ENCODE assay signal across 1 cellular context in the genomic region with DNA sequence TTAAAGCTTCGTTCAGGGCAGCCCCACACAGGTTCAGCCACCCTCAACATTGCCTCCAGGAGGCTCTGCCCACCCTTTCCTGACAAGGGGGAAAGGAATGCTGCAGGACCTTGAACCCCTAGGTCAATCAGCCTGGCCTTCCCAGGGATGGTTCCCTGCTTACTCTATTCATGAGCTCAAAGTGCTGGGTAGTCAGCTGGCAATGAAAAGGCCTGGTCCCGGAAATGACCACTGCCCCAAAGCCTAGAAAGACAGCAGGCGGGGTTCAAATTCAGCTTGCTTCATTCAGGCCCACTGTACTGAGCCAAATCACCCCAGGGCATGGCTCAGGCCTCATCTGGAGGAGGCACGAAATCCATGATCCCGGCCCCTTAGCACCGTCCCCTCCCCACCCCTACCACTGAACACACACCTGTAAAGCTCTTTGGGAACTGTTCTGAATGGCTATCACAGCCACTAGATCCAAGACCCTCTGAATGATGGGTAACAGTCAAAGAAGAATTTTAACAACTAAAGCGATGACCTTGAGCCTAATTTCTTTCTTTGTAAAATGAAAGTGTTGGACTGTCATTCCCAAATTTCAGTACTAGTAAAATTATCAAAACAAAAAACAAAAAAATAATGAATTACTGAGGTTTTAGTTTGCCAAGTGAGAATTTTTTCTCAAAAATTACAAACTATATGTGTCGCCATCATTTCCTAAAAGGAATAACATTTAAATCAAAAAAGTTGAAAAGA.
TF ChIP-seq lines count a peak whose summit lies in the region.

No MANE protein-coding gene starts in this region.

TF ChIP-seq in HepG2, 621 proteins besides CTCF, POLR2A, EP300 and RAD21 (continued from another document and continues in another):
- TF ChIP-seq, protein P1, sequence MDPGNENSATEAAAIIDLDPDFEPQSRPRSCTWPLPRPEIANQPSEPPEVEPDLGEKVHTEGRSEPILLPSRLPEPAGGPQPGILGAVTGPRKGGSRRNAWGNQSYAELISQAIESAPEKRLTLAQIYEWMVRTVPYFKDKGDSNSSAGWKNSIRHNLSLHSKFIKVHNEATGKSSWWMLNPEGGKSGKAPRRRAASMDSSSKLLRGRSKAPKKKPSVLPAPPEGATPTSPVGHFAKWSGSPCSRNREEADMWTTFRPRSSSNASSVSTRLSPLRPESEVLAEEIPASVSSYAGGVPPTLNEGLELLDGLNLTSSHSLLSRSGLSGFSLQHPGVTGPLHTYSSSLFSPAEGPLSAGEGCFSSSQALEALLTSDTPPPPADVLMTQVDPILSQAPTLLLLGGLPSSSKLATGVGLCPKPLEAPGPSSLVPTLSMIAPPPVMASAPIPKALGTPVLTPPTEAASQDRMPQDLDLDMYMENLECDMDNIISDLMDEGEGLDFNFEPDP (CRISPR knock-in tag; conservative IDR thresholded peaks at IDR 0.05): no peak
- TF ChIP-seq, protein P2, sequence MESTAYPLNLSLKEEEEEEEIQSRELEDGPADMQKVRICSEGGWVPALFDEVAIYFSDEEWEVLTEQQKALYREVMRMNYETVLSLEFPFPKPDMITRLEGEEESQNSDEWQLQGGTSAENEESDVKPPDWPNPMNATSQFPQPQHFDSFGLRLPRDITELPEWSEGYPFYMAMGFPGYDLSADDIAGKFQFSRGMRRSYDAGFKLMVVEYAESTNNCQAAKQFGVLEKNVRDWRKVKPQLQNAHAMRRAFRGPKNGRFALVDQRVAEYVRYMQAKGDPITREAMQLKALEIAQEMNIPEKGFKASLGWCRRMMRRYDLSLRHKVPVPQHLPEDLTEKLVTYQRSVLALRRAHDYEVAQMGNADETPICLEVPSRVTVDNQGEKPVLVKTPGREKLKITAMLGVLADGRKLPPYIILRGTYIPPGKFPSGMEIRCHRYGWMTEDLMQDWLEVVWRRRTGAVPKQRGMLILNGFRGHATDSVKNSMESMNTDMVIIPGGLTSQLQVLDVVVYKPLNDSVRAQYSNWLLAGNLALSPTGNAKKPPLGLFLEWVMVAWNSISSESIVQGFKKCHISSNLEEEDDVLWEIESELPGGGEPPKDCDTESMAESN (CRISPR knock-in tag; conservative IDR thresholded peaks at IDR 0.05): no peak; the same call in 1 of the 2 replicates
- TF ChIP-seq KMT2A (CRISPR knock-in tag; IDR thresholded peaks at IDR 0.05) (peak; percentile 38; the same call in 1 of the 2 replicates), KDM2A (CRISPR knock-in tag; IDR thresholded peaks at IDR 0.05; ENCODE audit: borderline replicate concordance, low read depth) (peak; percentile 56; the same call in 1 of the 2 replicates), HNRNPH1 (optimal IDR thresholded peaks at IDR 0.05; ENCODE audit: low read depth, low read length) (no peak), ZNF589 (CRISPR knock-in tag; conservative IDR thresholded peaks at IDR 0.05) (no peak), PAF1 (CRISPR knock-in tag; IDR thresholded peaks at IDR 0.05) (no peak), ZNF317 (CRISPR knock-in tag; IDR thresholded peaks at IDR 0.05) (peak; percentile 66; the same call in 1 of the 2 replicates), ZSCAN22 (CRISPR knock-in tag; IDR thresholded peaks at IDR 0.05) (no peak), FOSL1 (CRISPR knock-in tag; IDR thresholded peaks at IDR 0.05; ENCODE audit: borderline replicate concordance) (peak; percentile 37; the same call in 1 of the 2 replicates), HOXA3 (CRISPR knock-in tag; IDR thresholded peaks at IDR 0.05) (peak; percentile 75), CENPX (CRISPR knock-in tag; IDR thresholded peaks at IDR 0.05) (no peak), ZNF775 (CRISPR knock-in tag; IDR thresholded peaks at IDR 0.05; ENCODE audit: borderline replicate concordance) (no peak), ZBTB7A (CRISPR knock-in tag; IDR thresholded peaks at IDR 0.05) (no peak), ZNF614 (CRISPR knock-in tag; IDR thresholded peaks at IDR 0.05; ENCODE audit: borderline replicate concordance) (peak; percentile 83; the same call in 1 of the 2 replicates), ZNF678 (CRISPR knock-in tag; IDR thresholded peaks at IDR 0.05) (no peak), TEAD2 (CRISPR knock-in tag; IDR thresholded peaks at IDR 0.05) (no peak), ZNF33B (CRISPR knock-in tag; IDR thresholded peaks at IDR 0.05) (no peak), FOXC1 (CRISPR knock-in tag; IDR thresholded peaks at IDR 0.05; ENCODE audit: borderline replicate concordance) (no peak), SNAPC2 (CRISPR knock-in tag; IDR thresholded peaks at IDR 0.05) (peak; percentile 80; the same call in 1 of the 2 replicates), RARG (CRISPR knock-in tag; IDR thresholded peaks at IDR 0.05; ENCODE audit: low read depth) (no peak), ZNF577 (CRISPR knock-in tag; IDR thresholded peaks at IDR 0.05; ENCODE audit: borderline replicate concordance, low read depth) (no peak), RFX5 (IDR thresholded peaks at IDR 0.05; ENCODE audit: low read depth, low read length) (no peak), MIXL1 (CRISPR knock-in tag; IDR thresholded peaks at IDR 0.05) (peak; percentile 76; the same call in 1 of the 2 replicates), ARNT (IDR thresholded peaks at IDR 0.05) (no peak), PCBP2 (optimal IDR thresholded peaks at IDR 0.05; ENCODE audit: low read depth, low read length, poor library complexity, severe bottlenecking) (no peak), EHMT2 (IDR thresholded peaks at IDR 0.05; ENCODE audit: borderline replicate concordance, low read depth, low read length) (no peak; the same call in 1 of the 2 replicates), NRL (CRISPR knock-in tag; IDR thresholded peaks at IDR 0.05; ENCODE audit: borderline replicate concordance) (no peak), SIN3B (IDR thresholded peaks at IDR 0.05; ENCODE audit: low read length) (no peak), ZNF616 (CRISPR knock-in tag; IDR thresholded peaks at IDR 0.05; ENCODE audit: low read depth) (no peak), ZNF878 (CRISPR knock-in tag; IDR thresholded peaks at IDR 0.05) (peak; percentile 80; the same call in 1 of the 2 replicates), ZNF367 (CRISPR knock-in tag; IDR thresholded peaks at IDR 0.05; ENCODE audit: borderline replicate concordance) (no peak), ATAD3A (CRISPR knock-in tag; IDR thresholded peaks at IDR 0.05) (no peak), MTA3 (CRISPR knock-in tag; IDR thresholded peaks at IDR 0.05) (no peak), KAT7 (CRISPR knock-in tag; IDR thresholded peaks at IDR 0.05; ENCODE audit: borderline replicate concordance) (no peak), AKAP8 (CRISPR knock-in tag; IDR thresholded peaks at IDR 0.05) (no peak), SIX4 (CRISPR knock-in tag; IDR thresholded peaks at IDR 0.05) (peak; percentile 23; the same call in 1 of the 2 replicates), FOSL2 (CRISPR knock-in tag; IDR thresholded peaks at IDR 0.05) (peak; percentile 93), HDAC2 (CRISPR knock-in tag; IDR thresholded peaks at IDR 0.05) (peak; percentile 87), ZNF331 (CRISPR knock-in tag; IDR thresholded peaks at IDR 0.05) (peak; percentile 79), ZNF160 (CRISPR knock-in tag; IDR thresholded peaks at IDR 0.05) (no peak), ZNF768 (CRISPR knock-in tag; IDR thresholded peaks at IDR 0.05) (no peak), ZFAT (CRISPR knock-in tag; conservative IDR thresholded peaks at IDR 0.05) (no peak), ARNT2 (CRISPR knock-in tag; IDR thresholded peaks at IDR 0.05; ENCODE audit: low read depth) (no peak)
- TF ChIP-seq, protein P3, sequence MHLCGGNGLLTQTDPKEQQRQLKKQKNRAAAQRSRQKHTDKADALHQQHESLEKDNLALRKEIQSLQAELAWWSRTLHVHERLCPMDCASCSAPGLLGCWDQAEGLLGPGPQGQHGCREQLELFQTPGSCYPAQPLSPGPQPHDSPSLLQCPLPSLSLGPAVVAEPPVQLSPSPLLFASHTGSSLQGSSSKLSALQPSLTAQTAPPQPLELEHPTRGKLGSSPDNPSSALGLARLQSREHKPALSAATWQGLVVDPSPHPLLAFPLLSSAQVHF (CRISPR knock-in tag; IDR thresholded peaks at IDR 0.05): no peak
- TF ChIP-seq, protein P4, sequence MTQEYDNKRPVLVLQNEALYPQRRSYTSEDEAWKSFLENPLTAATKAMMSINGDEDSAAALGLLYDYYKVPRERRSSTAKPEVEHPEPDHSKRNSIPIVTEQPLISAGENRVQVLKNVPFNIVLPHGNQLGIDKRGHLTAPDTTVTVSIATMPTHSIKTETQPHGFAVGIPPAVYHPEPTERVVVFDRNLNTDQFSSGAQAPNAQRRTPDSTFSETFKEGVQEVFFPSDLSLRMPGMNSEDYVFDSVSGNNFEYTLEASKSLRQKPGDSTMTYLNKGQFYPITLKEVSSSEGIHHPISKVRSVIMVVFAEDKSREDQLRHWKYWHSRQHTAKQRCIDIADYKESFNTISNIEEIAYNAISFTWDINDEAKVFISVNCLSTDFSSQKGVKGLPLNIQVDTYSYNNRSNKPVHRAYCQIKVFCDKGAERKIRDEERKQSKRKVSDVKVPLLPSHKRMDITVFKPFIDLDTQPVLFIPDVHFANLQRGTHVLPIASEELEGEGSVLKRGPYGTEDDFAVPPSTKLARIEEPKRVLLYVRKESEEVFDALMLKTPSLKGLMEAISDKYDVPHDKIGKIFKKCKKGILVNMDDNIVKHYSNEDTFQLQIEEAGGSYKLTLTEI (CRISPR knock-in tag; conservative IDR thresholded peaks at IDR 0.05): no peak
- TF ChIP-seq, protein P5, sequence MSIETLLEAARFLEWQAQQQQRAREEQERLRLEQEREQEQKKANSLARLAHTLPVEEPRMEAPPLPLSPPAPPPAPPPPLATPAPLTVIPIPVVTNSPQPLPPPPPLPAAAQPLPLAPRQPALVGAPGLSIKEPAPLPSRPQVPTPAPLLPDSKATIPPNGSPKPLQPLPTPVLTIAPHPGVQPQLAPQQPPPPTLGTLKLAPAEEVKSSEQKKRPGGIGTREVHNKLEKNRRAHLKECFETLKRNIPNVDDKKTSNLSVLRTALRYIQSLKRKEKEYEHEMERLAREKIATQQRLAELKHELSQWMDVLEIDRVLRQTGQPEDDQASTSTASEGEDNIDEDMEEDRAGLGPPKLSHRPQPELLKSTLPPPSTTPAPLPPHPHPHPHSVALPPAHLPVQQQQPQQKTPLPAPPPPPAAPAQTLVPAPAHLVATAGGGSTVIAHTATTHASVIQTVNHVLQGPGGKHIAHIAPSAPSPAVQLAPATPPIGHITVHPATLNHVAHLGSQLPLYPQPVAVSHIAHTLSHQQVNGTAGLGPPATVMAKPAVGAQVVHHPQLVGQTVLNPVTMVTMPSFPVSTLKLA (IDR thresholded peaks at IDR 0.05): no peak
- TF ChIP-seq, protein P6, sequence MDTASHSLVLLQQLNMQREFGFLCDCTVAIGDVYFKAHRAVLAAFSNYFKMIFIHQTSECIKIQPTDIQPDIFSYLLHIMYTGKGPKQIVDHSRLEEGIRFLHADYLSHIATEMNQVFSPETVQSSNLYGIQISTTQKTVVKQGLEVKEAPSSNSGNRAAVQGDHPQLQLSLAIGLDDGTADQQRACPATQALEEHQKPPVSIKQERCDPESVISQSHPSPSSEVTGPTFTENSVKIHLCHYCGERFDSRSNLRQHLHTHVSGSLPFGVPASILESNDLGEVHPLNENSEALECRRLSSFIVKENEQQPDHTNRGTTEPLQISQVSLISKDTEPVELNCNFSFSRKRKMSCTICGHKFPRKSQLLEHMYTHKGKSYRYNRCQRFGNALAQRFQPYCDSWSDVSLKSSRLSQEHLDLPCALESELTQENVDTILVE (CRISPR knock-in tag; IDR thresholded peaks at IDR 0.05): no peak
- TF ChIP-seq, protein P7, sequence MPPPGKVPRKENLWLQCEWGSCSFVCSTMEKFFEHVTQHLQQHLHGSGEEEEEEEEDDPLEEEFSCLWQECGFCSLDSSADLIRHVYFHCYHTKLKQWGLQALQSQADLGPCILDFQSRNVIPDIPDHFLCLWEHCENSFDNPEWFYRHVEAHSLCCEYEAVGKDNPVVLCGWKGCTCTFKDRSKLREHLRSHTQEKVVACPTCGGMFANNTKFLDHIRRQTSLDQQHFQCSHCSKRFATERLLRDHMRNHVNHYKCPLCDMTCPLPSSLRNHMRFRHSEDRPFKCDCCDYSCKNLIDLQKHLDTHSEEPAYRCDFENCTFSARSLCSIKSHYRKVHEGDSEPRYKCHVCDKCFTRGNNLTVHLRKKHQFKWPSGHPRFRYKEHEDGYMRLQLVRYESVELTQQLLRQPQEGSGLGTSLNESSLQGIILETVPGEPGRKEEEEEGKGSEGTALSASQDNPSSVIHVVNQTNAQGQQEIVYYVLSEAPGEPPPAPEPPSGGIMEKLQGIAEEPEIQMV (CRISPR knock-in tag; IDR thresholded peaks at IDR 0.05; ENCODE audit: low read depth): no peak
- TF ChIP-seq, protein P8, sequence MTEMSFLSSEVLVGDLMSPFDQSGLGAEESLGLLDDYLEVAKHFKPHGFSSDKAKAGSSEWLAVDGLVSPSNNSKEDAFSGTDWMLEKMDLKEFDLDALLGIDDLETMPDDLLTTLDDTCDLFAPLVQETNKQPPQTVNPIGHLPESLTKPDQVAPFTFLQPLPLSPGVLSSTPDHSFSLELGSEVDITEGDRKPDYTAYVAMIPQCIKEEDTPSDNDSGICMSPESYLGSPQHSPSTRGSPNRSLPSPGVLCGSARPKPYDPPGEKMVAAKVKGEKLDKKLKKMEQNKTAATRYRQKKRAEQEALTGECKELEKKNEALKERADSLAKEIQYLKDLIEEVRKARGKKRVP (CRISPR knock-in tag; IDR thresholded peaks at IDR 0.05): 0 out of 4 replicates have a peak, but pooled peaks of 1 of the 2 experiments have one; percentile 47
- TF ChIP-seq, protein P9, sequence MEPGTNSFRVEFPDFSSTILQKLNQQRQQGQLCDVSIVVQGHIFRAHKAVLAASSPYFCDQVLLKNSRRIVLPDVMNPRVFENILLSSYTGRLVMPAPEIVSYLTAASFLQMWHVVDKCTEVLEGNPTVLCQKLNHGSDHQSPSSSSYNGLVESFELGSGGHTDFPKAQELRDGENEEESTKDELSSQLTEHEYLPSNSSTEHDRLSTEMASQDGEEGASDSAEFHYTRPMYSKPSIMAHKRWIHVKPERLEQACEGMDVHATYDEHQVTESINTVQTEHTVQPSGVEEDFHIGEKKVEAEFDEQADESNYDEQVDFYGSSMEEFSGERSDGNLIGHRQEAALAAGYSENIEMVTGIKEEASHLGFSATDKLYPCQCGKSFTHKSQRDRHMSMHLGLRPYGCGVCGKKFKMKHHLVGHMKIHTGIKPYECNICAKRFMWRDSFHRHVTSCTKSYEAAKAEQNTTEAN (CRISPR knock-in tag; conservative IDR thresholded peaks at IDR 0.05): no peak; the same call in 1 of the 2 replicates
- TF ChIP-seq, protein P10, sequence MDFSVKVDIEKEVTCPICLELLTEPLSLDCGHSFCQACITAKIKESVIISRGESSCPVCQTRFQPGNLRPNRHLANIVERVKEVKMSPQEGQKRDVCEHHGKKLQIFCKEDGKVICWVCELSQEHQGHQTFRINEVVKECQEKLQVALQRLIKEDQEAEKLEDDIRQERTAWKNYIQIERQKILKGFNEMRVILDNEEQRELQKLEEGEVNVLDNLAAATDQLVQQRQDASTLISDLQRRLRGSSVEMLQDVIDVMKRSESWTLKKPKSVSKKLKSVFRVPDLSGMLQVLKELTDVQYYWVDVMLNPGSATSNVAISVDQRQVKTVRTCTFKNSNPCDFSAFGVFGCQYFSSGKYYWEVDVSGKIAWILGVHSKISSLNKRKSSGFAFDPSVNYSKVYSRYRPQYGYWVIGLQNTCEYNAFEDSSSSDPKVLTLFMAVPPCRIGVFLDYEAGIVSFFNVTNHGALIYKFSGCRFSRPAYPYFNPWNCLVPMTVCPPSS (IDR thresholded peaks at IDR 0.05): no peak
- TF ChIP-seq, protein P11, sequence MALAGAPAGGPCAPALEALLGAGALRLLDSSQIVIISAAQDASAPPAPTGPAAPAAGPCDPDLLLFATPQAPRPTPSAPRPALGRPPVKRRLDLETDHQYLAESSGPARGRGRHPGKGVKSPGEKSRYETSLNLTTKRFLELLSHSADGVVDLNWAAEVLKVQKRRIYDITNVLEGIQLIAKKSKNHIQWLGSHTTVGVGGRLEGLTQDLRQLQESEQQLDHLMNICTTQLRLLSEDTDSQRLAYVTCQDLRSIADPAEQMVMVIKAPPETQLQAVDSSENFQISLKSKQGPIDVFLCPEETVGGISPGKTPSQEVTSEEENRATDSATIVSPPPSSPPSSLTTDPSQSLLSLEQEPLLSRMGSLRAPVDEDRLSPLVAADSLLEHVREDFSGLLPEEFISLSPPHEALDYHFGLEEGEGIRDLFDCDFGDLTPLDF (CRISPR knock-in tag; IDR thresholded peaks at IDR 0.05): no peak
